In genomic region chr19:34411216-34411615, GRCh38 we compare ENCODE assay signal across 20 cellular contexts.
"Had no signal": no experiment of that assay in that cellular context is flagged by ENCODE, and none has a peak within 500 bp of the region (broad histone marks: within the 10 kb centered on the region; RNA-seq: fewer than 3 reads in every experiment).

No MANE protein-coding gene starts in this region.

- H3K4me3 ChIP-seq: MG63 had no signal

- H3K27me3 ChIP-seq: MG63 had no signal

- H3K9me3 ChIP-seq: MG63, SK-N-SH had no signal

- ATAC-seq: HepG2 had no signal

- DNase-seq: IMR-90, Karpas-422, KG1, MG63, NCI-H1092, NCI-H1105 treated with DMSO at 0.1 percent for 48 hours, NCI-H1417 treated with DMSO at 0.1 percent for 48 hours, NCI-H146, NCI-H1694 treated with DMSO at 0.1 percent for 48 hours, NCI-H1930, NCI-H2081, NCI-H2107, NCI-H2227 treated with DMSO at 0.1 percent for 48 hours, NCI-H524 treated with DMSO at 0.1 percent for 48 hours, NCI-H69, NCI-H774, RPMI8226, SHP77, SK-N-SH had no signal
